26 cellular contexts compared by ENCODE assay signal in the genomic region with DNA sequence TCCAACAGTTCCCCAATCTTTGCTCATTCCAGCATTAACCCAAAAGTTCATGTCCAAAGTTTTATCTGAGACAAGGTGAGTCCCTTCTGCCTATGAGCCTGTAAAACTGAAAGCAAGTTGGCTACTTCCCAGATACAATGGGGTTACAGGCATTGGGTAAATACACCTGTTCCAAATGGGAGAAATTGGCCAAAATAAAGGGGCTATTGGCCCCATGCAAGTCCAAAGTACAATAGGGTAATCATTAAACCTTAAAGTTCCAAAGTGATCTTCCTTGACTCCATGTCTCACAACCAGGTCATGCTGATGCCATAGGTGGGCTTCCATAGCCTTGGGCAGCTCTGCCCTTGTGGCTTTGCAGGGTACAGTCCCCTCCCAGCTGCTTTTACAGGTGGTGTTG.
"Had no signal": no experiment of that assay in that cellular context is flagged by ENCODE, and none has a peak within 500 bp of the region (broad histone marks: within the 10 kb centered on the region; RNA-seq: fewer than 3 reads in every experiment).

No MANE protein-coding gene starts in this region.

- H3K4me1 ChIP-seq: stomach, testis, thyroid gland, tibial artery, tibial nerve, transverse colon, upper lobe of left lung, upper lobe of right lung, uterus, vagina had no signal

- H3K4me3 ChIP-seq: stomach, testis, thoracic aorta, thyroid gland, tibial artery, tibial nerve, transverse colon, upper lobe of left lung, upper lobe of right lung, uterus, vagina had no signal

- DNase-seq: stimulated activated CD4-positive, alpha-beta T cell treated with anti-CD3 and anti-CD28 coated beads, Interleukin-2, amount 100 ng/mL, for 48 hours; stimulated activated CD4-positive, alpha-beta T cell treated with anti-CD3 and anti-CD28 coated beads, Interleukin-4, amount 100 ng/mL, for 1 hour; stimulated activated CD4-positive, alpha-beta T cell treated with anti-CD3 and anti-CD28 coated beads, Interleukin-4, amount 100 ng/mL, for 24 hours; stimulated activated CD4-positive, alpha-beta T cell treated with anti-CD3 and anti-CD28 coated beads, Interleukin-4, amount 100 ng/mL, for 4 hours; stimulated activated CD8-positive, alpha-beta memory T cell treated with anti-CD3 and anti-CD28 coated beads, Interleukin-4, amount 100 ng/mL, for 48 hours; stimulated activated naive B cell treated with anti-CD40 and anti-IgM and Interleukin-4, amounts not matched to agents 10 μg/mL and 1 μg/mL and 100 μg/mL, for 72 hours; stimulated activated naive CD4-positive, alpha-beta T cell; stimulated activated naive CD4-positive, alpha-beta T cell treated with Interleukin-2 at 50 U/mL for 16 hours; stimulated activated naive CD8-positive, alpha-beta T cell treated with anti-CD3 and anti-CD28 coated beads, Interleukin-15, amount 100 ng/mL, for 72 hours; stimulated activated naive CD8-positive, alpha-beta T cell treated with anti-CD3 and anti-CD28 coated beads, Interleukin-15, Interleukin-2, amounts not matched to agents 100 U/mL and 50 U/mL, for 24 hours; stomach; substantia nigra; testis; thyroid gland; tibial artery; transverse colon; trophoblast cell; upper lobe of left lung; upper lobe of right lung; uterus had no signal

- ATAC-seq: stimulated activated effector memory CD8-positive, alpha-beta T cell treated with anti-CD3 and anti-CD28 coated beads, Interleukin-12 subunit alpha, Interleukin-12 subunit beta, amount 100 ng/mL, for 72 hours; stimulated activated memory B cell treated with anti-CD40 and anti-IgM and Interleukin-4, amounts not matched to agents 10 μg/mL and 1 μg/mL and 100 μg/mL, for 72 hours; stimulated activated naive B cell treated with anti-CD40 and anti-IgM and Interleukin-4, amounts not matched to agents 10 μg/mL and 1 μg/mL and 100 μg/mL, for 72 hours; stimulated activated naive CD8-positive, alpha-beta T cell treated with anti-CD3 and anti-CD28 coated beads, Interleukin-15, amount 100 ng/mL, for 72 hours; stimulated activated naive CD8-positive, alpha-beta T cell treated with anti-CD3 and anti-CD28 coated beads, Interleukin-15, Interleukin-2, amounts not matched to agents 100 U/mL and 50 U/mL, for 24 hours; upper lobe of right lung had no signal

- H3K36me3 ChIP-seq: stomach, thoracic aorta, thyroid gland, tibial artery, tibial nerve, transverse colon, upper lobe of left lung, upper lobe of right lung, uterus, vagina had no signal

- FAIRE-seq: urothelium cell line had no signal

- H3K9me3 ChIP-seq: testis, thoracic aorta, thyroid gland, tibial artery, tibial nerve, transverse colon, upper lobe of left lung, upper lobe of right lung, uterus, vagina had no signal

- H3K27ac ChIP-seq: stomach, testis, thoracic aorta, thyroid gland, tibial artery, tibial nerve, transverse colon, upper lobe of left lung, upper lobe of right lung, uterus, vagina had no signal

- H3K27me3 ChIP-seq: stomach, testis, thyroid gland, tibial artery, transverse colon, upper lobe of left lung, upper lobe of right lung, uterus, vagina had no signal
